Comparison of ENCODE assay signal across 24 cellular contexts in the genomic region with DNA sequence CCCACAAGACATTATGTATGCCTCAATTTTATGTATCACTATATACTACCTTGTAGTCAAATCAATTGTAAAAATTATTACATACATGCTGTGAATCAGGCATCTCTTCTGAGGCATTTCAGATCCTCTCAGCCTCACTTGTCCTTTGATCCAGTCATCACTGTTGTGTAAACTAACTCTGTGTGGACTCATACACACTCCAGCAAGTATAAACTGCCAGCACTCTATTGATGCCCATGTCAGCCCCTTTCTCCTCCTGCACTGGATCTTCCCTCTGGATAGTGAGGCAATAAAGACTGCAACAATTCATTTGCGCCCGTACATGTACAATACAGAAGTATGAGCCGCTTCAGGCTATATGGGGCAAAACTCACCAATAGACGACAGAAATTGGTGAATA.
A peak's percentile ranks its signal among the peaks of the same experiment; 100 is the strongest.
DNase-seq lines count a peak whose midpoint lies in the region; ATAC-seq and TF ChIP-seq lines count a peak whose summit lies in the region.
"Had no signal": no experiment of that assay in that cellular context is flagged by ENCODE, and none has a peak within 500 bp of the region (broad histone marks: within the 10 kb centered on the region; RNA-seq: fewer than 3 reads in every experiment).

No MANE protein-coding gene starts in this region.

- H3K4me1 Mint-ChIP-seq in CD8-positive, alpha-beta T cell (ENCODE audit: low read depth): no peaks in the 10 kb centered on the region
- H3K4me1 Mint-ChIP-seq in activated CD4-positive, alpha-beta T cell treated with anti-CD3 and anti-CD28 coated beads, Interleukin-2, amount 10 ng/mL, durations not matched to agents 7 days and 5 days: no peaks in the 10 kb centered on the region
- H3K4me1 Mint-ChIP-seq: B cell, CD14-positive monocyte had no signal

- H2AFZ ChIP-seq in trophoblast cell (ENCODE audit: insufficient read depth, low read length, poor library complexity): no peak overlapping the region
- H2AFZ ChIP-seq: GM23338, PC-9 had no signal

- no peaks in the 10 kb centered on the region for H3K79me2 ChIP-seq in trophoblast cell (ENCODE audit: control insufficient read depth, insufficient read depth, low read length, poor library complexity)

- no peaks in the 10 kb centered on the region for H3K4me1 ChIP-seq in trophoblast cell (ENCODE audit: control insufficient read depth in 1 of 2, insufficient read depth in 2 of 2, low read length in 2 of 2)
- no peaks in the 10 kb centered on the region for H3K4me1 ChIP-seq in CD8-positive, alpha-beta T cell (ENCODE audit: insufficient read depth, low read length)
- no peaks in the 10 kb centered on the region for H3K4me1 ChIP-seq in BE2C
- H3K4me1 ChIP-seq: SJCRH30 had no signal

- H3K36me3 ChIP-seq in trophoblast cell (ENCODE audit: control insufficient read depth in 1 of 2, insufficient read depth in 2 of 2, low read length in 2 of 2) (no peaks in the 10 kb centered on the region), BE2C (no peaks in the 10 kb centered on the region)
- no peaks in the 10 kb centered on the region for H3K36me3 ChIP-seq in CD8-positive, alpha-beta T cell (ENCODE audit: insufficient read depth, low read length)
- H3K36me3 ChIP-seq: SJCRH30 had no signal

- no peak overlapping the region for H3K9ac ChIP-seq in trophoblast cell (ENCODE audit: low read length)

- CTCF ChIA-PET in CD8-positive, alpha-beta T cell (lab: Charles Lee): no interaction called here
- CTCF ChIA-PET in activated CD4-positive, alpha-beta T cell treated with anti-CD3 and anti-CD28 coated beads, Interleukin-2, amount 10 ng/mL, durations not matched to agents 7 days and 5 days (lab: Charles Lee): interaction anchor here (0.6 kb wide), 1 partner anchor 97 kb away, joined by 3 read pairs; no protein-coding TSS in a partner anchor

- H3K4me3 Mint-ChIP-seq in CD8-positive, alpha-beta T cell: no peak overlapping the region
- no peak overlapping the region for H3K4me3 Mint-ChIP-seq in activated CD4-positive, alpha-beta T cell treated with anti-CD3 and anti-CD28 coated beads, Interleukin-2, amount 10 ng/mL, durations not matched to agents 7 days and 5 days
- H3K4me3 Mint-ChIP-seq: B cell, CD14-positive monocyte, GM23338, H9 had no signal

- POLR2A ChIA-PET in CD8-positive, alpha-beta T cell (lab: Charles Lee): no interaction called here
- POLR2A ChIA-PET in activated CD4-positive, alpha-beta T cell treated with anti-CD3 and anti-CD28 coated beads, Interleukin-2, amount 10 ng/mL, durations not matched to agents 7 days and 5 days (lab: Charles Lee): no interaction called here

- H2BK5ac ChIP-seq in trophoblast cell (ENCODE audit: low read depth, low read length, poor library complexity): no peak overlapping the region

- no peaks in the 10 kb centered on the region for H3K9me3 ChIP-seq in trophoblast cell (ENCODE audit: insufficient read depth, low read depth, low read length)
- no peaks in the 10 kb centered on the region for H3K9me3 ChIP-seq in CD8-positive, alpha-beta T cell (ENCODE audit: low read length)
- H3K9me3 ChIP-seq in BE2C: no peaks in the 10 kb centered on the region
- H3K9me3 ChIP-seq: SJCRH30 had no signal

- H2BK120ac ChIP-seq in trophoblast cell (ENCODE audit: insufficient read depth, low read length, poor library complexity): no peak overlapping the region

- no peak overlapping the region for H4K12ac ChIP-seq in trophoblast cell (ENCODE audit: low read depth, low read length)

- TF ChIP-seq CTCF in CD8-positive, alpha-beta T cell (IDR thresholded peaks at IDR 0.05): no peak
- no peak for TF ChIP-seq CTCF in BE2C (IDR thresholded peaks at IDR 0.05; ENCODE audit: low read depth, low read length)

- H3K23ac ChIP-seq in trophoblast cell (ENCODE audit: low read length): peak overlapping the region; percentile 93

- H3K4me3 ChIP-seq in trophoblast cell (ENCODE audit: low read depth, low read length) (no peak overlapping the region), BE2C (ENCODE audit: low read depth, low read length) (no peak overlapping the region)
- H3K4me3 ChIP-seq in CD8-positive, alpha-beta T cell (ENCODE audit: low read depth, low read length): no peak overlapping the region
- H3K4me3 ChIP-seq: GM23338, PC-9, SJCRH30 had no signal

- no CpG with 5 or more reads among the region's 4 CpGs for WGBS in trophoblast cell (ENCODE audit: extremely low coverage, insufficient coverage, insufficient read length)

- H2AK5ac ChIP-seq in trophoblast cell (ENCODE audit: low read length): no peak overlapping the region

- H3K79me1 ChIP-seq in trophoblast cell (ENCODE audit: low read length): no peaks in the 10 kb centered on the region

- H3K27me3 ChIP-seq in trophoblast cell (ENCODE audit: insufficient read depth, low read length) (no peaks in the 10 kb centered on the region), BE2C (no peaks in the 10 kb centered on the region)
- no peaks in the 10 kb centered on the region for H3K27me3 ChIP-seq in CD8-positive, alpha-beta T cell (ENCODE audit: insufficient read depth, low read length)
- H3K27me3 ChIP-seq: SJCRH30 had no signal

- H3K36me3 Mint-ChIP-seq in CD8-positive, alpha-beta T cell: no peaks in the 10 kb centered on the region
- peaks cover 3% of the 10 kb centered on the region for H3K36me3 Mint-ChIP-seq in activated CD4-positive, alpha-beta T cell treated with anti-CD3 and anti-CD28 coated beads, Interleukin-2, amount 10 ng/mL, durations not matched to agents 7 days and 5 days (ENCODE audit: low read depth)
- H3K36me3 Mint-ChIP-seq: CD14-positive monocyte had no signal

- H2BK12ac ChIP-seq in trophoblast cell (ENCODE audit: low read length): no peak overlapping the region

- H3K14ac ChIP-seq in trophoblast cell (ENCODE audit: low read length): no peak overlapping the region

- no peak overlapping the region for H4K91ac ChIP-seq in trophoblast cell (ENCODE audit: low read depth, low read length)

- DNase-seq in ELR (ENCODE audit: low read depth) (peak; percentile 52), amniotic epithelial cell (ENCODE audit: low read depth) (peak; percentile 20), iris pigment epithelial cell (ENCODE audit: low read depth) (peak; percentile 57), trophoblast cell (no peak), BE2C (no peak)
- no peak for DNase-seq in CD8-positive, alpha-beta T cell
- DNase-seq in activated CD4-positive, alpha-beta T cell treated with anti-CD3 and anti-CD28 coated beads, Interleukin-2, amount 10 ng/mL, durations not matched to agents 7 days and 5 days: no peak
- DNase-seq: Calu3; H9; NCI-H1048; NCI-H1417; NCI-H1694; NCI-H2029 treated with DMSO at 0.1 percent for 48 hours; NCI-H345; NCI-H524; NCI-H774; NK-92 treated with Interleukin-12 subunit alpha and Interleukin-12 subunit beta, amount 100 ng/mL, for 24 hours; PC-9; SJCRH30 had no signal

- no peaks in the 10 kb centered on the region for H3K27me3 Mint-ChIP-seq in CD8-positive, alpha-beta T cell (ENCODE audit: low read depth)
- no peaks in the 10 kb centered on the region for H3K27me3 Mint-ChIP-seq in activated CD4-positive, alpha-beta T cell treated with anti-CD3 and anti-CD28 coated beads, Interleukin-2, amount 10 ng/mL, durations not matched to agents 7 days and 5 days

- H3K18ac ChIP-seq in trophoblast cell (ENCODE audit: low read length): no peak overlapping the region

- no peak for ATAC-seq in CD8-positive, alpha-beta T cell
- ATAC-seq: GM23338, Right ventricle myocardium inferior, SK-N-SH treated with all-trans-retinoic acid at 6 μM for 48 hours had no signal

- no peak overlapping the region for H3K27ac ChIP-seq in trophoblast cell (ENCODE audit: low read depth, low read length)
- H3K27ac ChIP-seq in CD8-positive, alpha-beta T cell (ENCODE audit: low read depth, low read length): no peak overlapping the region
- H3K27ac ChIP-seq: PC-9, SJCRH30 had no signal

- H4K8ac ChIP-seq in trophoblast cell (ENCODE audit: low read depth, low read length): no peak overlapping the region

- H3K4me2 ChIP-seq in trophoblast cell (ENCODE audit: low read length): no peak overlapping the region
- H3K4me2 ChIP-seq: GM23338, PC-9 had no signal

- no peak overlapping the region for H3K27ac Mint-ChIP-seq in CD8-positive, alpha-beta T cell
- no peak overlapping the region for H3K27ac Mint-ChIP-seq in activated CD4-positive, alpha-beta T cell treated with anti-CD3 and anti-CD28 coated beads, Interleukin-2, amount 10 ng/mL, durations not matched to agents 7 days and 5 days
- H3K27ac Mint-ChIP-seq: B cell, CD14-positive monocyte, GM23338, H9 had no signal

- intact Hi-C loops in CD8-positive, alpha-beta T cell (cut with DNase I, micrococcal nuclease): no loop called here

- peaks cover 3% of the 10 kb centered on the region for H3K9me3 Mint-ChIP-seq in CD8-positive, alpha-beta T cell
- peaks cover 4% of the 10 kb centered on the region for H3K9me3 Mint-ChIP-seq in activated CD4-positive, alpha-beta T cell treated with anti-CD3 and anti-CD28 coated beads, Interleukin-2, amount 10 ng/mL, durations not matched to agents 7 days and 5 days
- H3K9me3 Mint-ChIP-seq: CD14-positive monocyte, GM23338 had no signal

- no peak overlapping the region for H3K4ac ChIP-seq in trophoblast cell (ENCODE audit: low read depth, low read length)

Comparison
In these comparisons a context has a peak if more than half of its experiments do, and no peak if none do; other contexts are left out.
1. DNase-seq: peak in ELR (single experiment), amniotic epithelial cell (single experiment) and iris pigment epithelial cell (single experiment); none in trophoblast cell (0 of 2), CD8-positive, alpha-beta T cell (0 of 7), activated CD4-positive, alpha-beta T cell treated with anti-CD3 and anti-CD28 coated beads, Interleukin-2, amount 10 ng/mL, durations not matched to agents 7 days and 5 days (single experiment) and BE2C (single experiment).